ENCODE assay signal across 8 cellular contexts in genomic region chr14:102140027-102140749, GRCh38. TPM values are rescaled to one million over a fixed set of nuclear protein-coding genes. Genes with fewer than 3 reads are reported as not detected.
DNase-seq lines count a peak whose midpoint lies in the region; ATAC-seq and TF ChIP-seq lines count a peak whose summit lies in the region.

No MANE protein-coding gene starts in this region.

- WGBS in heart left ventricle, 4 donors, result 0 to 1% (median 1%) methylated on average over 27 to 48 of the region's 48 CpGs

- H3K4me3 Mint-ChIP-seq in activated naive CD4-positive, alpha-beta T cell treated with anti-CD3 and anti-CD28 coated beads, Interleukin-2, amount 50 U/mL, for 24 hours, result peak overlapping the region; percentile 97
- H3K4me3 Mint-ChIP-seq in progenitor cell of endocrine pancreas (ENCODE audit: low read depth), result peak overlapping the region; percentile 99

- peak overlapping the region; percentile 30 to 92 (median 86) for H3K27ac ChIP-seq in heart left ventricle

- intact Hi-C loops in heart left ventricle (cut with DNase I), result loop anchor here in 4 of 10 donors (5.0 to 10.0 kb wide), 3 partner anchors 57 to 175 kb away; partner anchors contain the start of gene ZNF839 (in 3 of the 4)

- H3K27me3 Mint-ChIP-seq in activated naive CD4-positive, alpha-beta T cell treated with anti-CD3 and anti-CD28 coated beads, Interleukin-2, amount 50 U/mL, for 24 hours, result no peaks in the 10 kb centered on the region
- no peaks in the 10 kb centered on the region for H3K27me3 Mint-ChIP-seq in progenitor cell of endocrine pancreas

- no peak for TF ChIP-seq CTCF in heart left ventricle (IDR thresholded peaks at IDR 0.05)
- TF ChIP-seq CTCF in progenitor cell of endocrine pancreas (IDR thresholded peaks at IDR 0.05; ENCODE audit: unreplicated experiment), result no peak

- H3K9me3 ChIP-seq in heart left ventricle, result no peaks in the 10 kb centered on the region

- H3K27me3 ChIP-seq in heart left ventricle, result no peaks in the 10 kb centered on the region

- peaks cover 0 to 14% (median 6%) of the 10 kb centered on the region in 9 donors for H3K36me3 ChIP-seq in heart left ventricle

- no peak for TF ChIP-seq POLR2A in heart left ventricle (IDR thresholded peaks at IDR 0.05)

- H3K9me3 Mint-ChIP-seq in activated naive CD4-positive, alpha-beta T cell treated with anti-CD3 and anti-CD28 coated beads, Interleukin-2, amount 50 U/mL, for 24 hours, result no peaks in the 10 kb centered on the region
- H3K9me3 Mint-ChIP-seq in progenitor cell of endocrine pancreas (ENCODE audit: low read depth), result no peaks in the 10 kb centered on the region

- H3K4me1 ChIP-seq in heart left ventricle, result peaks cover 0 to 39% (median 24%) of the 10 kb centered on the region in 12 donors

- H3K4me3 ChIP-seq in heart left ventricle, result peak overlapping the region; percentile 74 to 100 (median 96)

- no peaks in the 10 kb centered on the region for H3K36me3 Mint-ChIP-seq in activated naive CD4-positive, alpha-beta T cell treated with anti-CD3 and anti-CD28 coated beads, Interleukin-2, amount 50 U/mL, for 24 hours
- no peaks in the 10 kb centered on the region for H3K36me3 Mint-ChIP-seq in progenitor cell of endocrine pancreas (ENCODE audit: insufficient read depth)

- H3K4me1 Mint-ChIP-seq in activated naive CD4-positive, alpha-beta T cell treated with anti-CD3 and anti-CD28 coated beads, Interleukin-2, amount 50 U/mL, for 24 hours, result peaks cover 29% of the 10 kb centered on the region
- peaks cover 15% of the 10 kb centered on the region for H3K4me1 Mint-ChIP-seq in progenitor cell of endocrine pancreas (ENCODE audit: low read depth)

- peak; percentile 12 for ATAC-seq in HG02852 (IDR thresholded peaks at IDR 0.05; ENCODE audit: unreplicated experiment)
- peak; percentile 6 to 31 (median 24) for ATAC-seq in heart left ventricle

- peak overlapping the region; percentile 98 for H3K27ac Mint-ChIP-seq in activated naive CD4-positive, alpha-beta T cell treated with anti-CD3 and anti-CD28 coated beads, Interleukin-2, amount 50 U/mL, for 24 hours
- H3K27ac Mint-ChIP-seq in progenitor cell of endocrine pancreas, result peak overlapping the region; percentile 98

- peak; percentile 32 for DNase-seq in NCI-H2107 treated with DMSO at 0.1 percent for 48 hours (lab: John Stamatoyannopoulos, UW; ENCODE audit: unreplicated experiment)
- DNase-seq in NCI-H2107 (lab: John Stamatoyannopoulos, UW), result no peak
- DNase-seq in OCI-M1 (lab: John Stamatoyannopoulos, UW), result peak; percentile 24
- DNase-seq in heart left ventricle, result peak in 4 of 5 donors; percentile 16 to 44 (median 38)
- DNase-seq in progenitor cell of endocrine pancreas (ENCODE audit: low spot score, unreplicated experiment), result peak; percentile 17
- no peak for DNase-seq in NCI-H128 (lab: John Stamatoyannopoulos, UW; ENCODE audit: unreplicated experiment)

RNA-seq across cellular contexts. Expression of gene WDR20, which starts 0.5 kb away (rescaled TPM):
- total RNA-seq in heart left ventricle (10 to 100 TPM; 15.8 to 26.5 (median 21.2) TPM), progenitor cell of endocrine pancreas (34.6 and 34.9 TPM in 2 replicates)
- polyA plus RNA-seq in heart left ventricle, result 10 to 100 TPM; 10.4 to 15.9 TPM

RNA-seq across cellular contexts. Expression of gene HSP90AA1, which starts 53.3 kb away (rescaled TPM):
- 100 to 1,000 TPM; 351 to 854 (median 427) TPM for total RNA-seq in heart left ventricle
- 100 to 1,000 TPM; 377 to 956 TPM for polyA plus RNA-seq in heart left ventricle
- 796 and 811 TPM in 2 replicates for total RNA-seq in progenitor cell of endocrine pancreas

Comparison
In these comparisons a context has a peak if more than half of its experiments do, and no peak if none do; other contexts are left out.
1. DNase-seq: peak in NCI-H2107 treated with DMSO at 0.1 percent for 48 hours (single experiment), OCI-M1 (single experiment), heart left ventricle (4 of 5) and progenitor cell of endocrine pancreas (single experiment); none in NCI-H2107 (single experiment) and NCI-H128 (single experiment).